15 cellular contexts compared by ENCODE assay signal in genomic region chr18:39564716-39565115, GRCh38.
DNase-seq lines count a peak whose midpoint lies in the region.
"Had no signal": no experiment of that assay in that cellular context is flagged by ENCODE, and none has a peak within 500 bp of the region (broad histone marks: within the 10 kb centered on the region; RNA-seq: fewer than 3 reads in every experiment).

No MANE protein-coding gene starts in this region.

- DNase-seq in DMS79 (lab: John Stamatoyannopoulos, UW) (peak; percentile 41), DMS79 treated with DMSO at 0.1 percent for 48 hours (lab: John Stamatoyannopoulos, UW) (no peak), DMS53 (lab: John Stamatoyannopoulos, UW) (peak; percentile 81), NCI-H510A (lab: John Stamatoyannopoulos, UW) (peak; percentile 12), SHP77 (lab: John Stamatoyannopoulos, UW) (peak; percentile 15 to 21), NCI-H1930 (lab: John Stamatoyannopoulos, UW) (no peak), GDM1 (lab: John Stamatoyannopoulos, UW) (no peak), MG63 (no peak)
- DNase-seq: 8988T; GOT3; NCI-H1694 treated with DMSO at 0.1 percent for 48 hours; NCI-H2171 treated with DMSO at 0.1 percent for 48 hours; NK-92 treated with Interleukin-12 subunit alpha and Interleukin-12 subunit beta, amount 100 ng/mL, for 24 hours had no signal

- no peaks in the 10 kb centered on the region for H3K9me3 ChIP-seq in MG63

- H3K36me3 ChIP-seq in MG63 = no peaks in the 10 kb centered on the region

- no peak overlapping the region for H3K4me3 ChIP-seq in MG63
- H3K4me3 ChIP-seq: K562, SK-N-MC had no signal

- H3K27me3 ChIP-seq in MG63 = no peaks in the 10 kb centered on the region

Comparison
In these comparisons a context has a peak if more than half of its experiments do, and no peak if none do; other contexts are left out.
1. DNase-seq: peak in DMS79 (single experiment), DMS53 (single experiment), NCI-H510A (single experiment) and SHP77 (2 of 2); none in DMS79 treated with DMSO at 0.1 percent for 48 hours (single experiment), NCI-H1930 (0 of 2), GDM1 (single experiment) and MG63 (single experiment).